Comparison of ENCODE assay signal across 25 cellular contexts in the genomic region with DNA sequence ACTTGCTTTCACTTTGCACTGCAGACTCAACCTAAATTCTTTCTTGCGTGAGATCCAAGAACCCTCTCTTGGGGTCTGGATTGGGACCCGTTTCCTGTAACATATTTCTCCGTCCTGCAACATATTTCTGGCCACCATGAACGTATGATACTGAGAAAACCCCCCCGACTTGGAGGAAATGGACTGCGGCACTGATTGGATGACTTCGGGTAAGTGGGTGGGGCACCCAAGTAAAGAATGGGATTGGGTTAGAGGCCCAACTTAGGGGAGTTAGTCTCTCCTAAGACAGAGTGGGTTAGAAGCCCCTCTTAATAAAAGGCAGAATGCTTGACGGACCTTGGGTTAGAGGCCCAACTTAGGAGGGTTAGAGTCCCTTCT.
DNase-seq lines count a peak whose midpoint lies in the region; ATAC-seq, FAIRE-seq and TF ChIP-seq lines count a peak whose summit lies in the region.
"Had no signal": no experiment of that assay in that cellular context is flagged by ENCODE, and none has a peak within 500 bp of the region (broad histone marks: within the 10 kb centered on the region; RNA-seq: fewer than 3 reads in every experiment).

No MANE protein-coding gene starts in this region.

- intact Hi-C loops in K562 (cut with micrococcal nuclease) (no loop called here), gastrocnemius medialis (cut with DNase I; ENCODE audit: low total_unique reads) (no loop called here)

- TF ChIP-seq RAD21 in K562 (CRISPR knock-in tag; conservative IDR thresholded peaks at IDR 0.05 in 1 of 2, IDR thresholded peaks at IDR 0.05 in 1 of 2) = no peak

- BruUV-seq in K562 (replicated peaks; lab: Mats Ljungman, UMichigan) = no TSS peak

- peak overlapping the region; percentile 57 for H3K27ac ChIP-seq in CD8-positive, alpha-beta memory T cell (ENCODE audit: low read depth, low read length)
- H3K27ac ChIP-seq in K562 (ENCODE audit: extremely low read depth, low read depth, low read length) (peak overlapping the region; percentile 80), gastrocnemius medialis (peak overlapping the region; percentile 18 to 75 (median 56))
- H3K27ac ChIP-seq: 22Rv1, BLaER1, C4-2B had no signal

- WGBS in K562 (ENCODE audit: insufficient coverage, low coverage, missing lambda C conversion rate) = 4% methylated on average over 8 of the region's 8 CpGs

- H3K9ac ChIP-seq in K562 (ENCODE audit: insufficient read depth in 1 of 2, low read depth in 2 of 2, low read length in 2 of 2) = peak overlapping the region in 1 of 2 experiments; percentile 50; a peak in 3 of 4 replicates
- H3K9ac ChIP-seq: BLaER1 had no signal

- TF ChIP-seq POLR2A in K562 (conservative IDR thresholded peaks at IDR 0.05) = peak; percentile 48; the same call in 1 of the 2 replicates
- no peak for TF ChIP-seq POLR2A in gastrocnemius medialis (IDR thresholded peaks at IDR 0.05)

- TF ChIP-seq CTCF in K562 (IDR thresholded peaks at IDR 0.05 in 2 of 3, conservative IDR thresholded peaks at IDR 0.05 in 1 of 3; ENCODE audit: insufficient read depth in 2 of 3, low read depth in 1 of 3, low read length in 3 of 3) = no peak
- TF ChIP-seq CTCF in osteocyte (IDR thresholded peaks at IDR 0.05) = no peak
- TF ChIP-seq CTCF in gastrocnemius medialis (IDR thresholded peaks at IDR 0.05 in 4 of 5, conservative IDR thresholded peaks at IDR 0.05 in 1 of 5) = no peak

- peaks cover 0 to 4% (median 0%) of the 10 kb centered on the region in 5 donors for H3K9me3 Mint-ChIP-seq in CD8-positive, alpha-beta memory T cell
- peaks cover 21% of the 10 kb centered on the region for H3K9me3 Mint-ChIP-seq in osteocyte (ENCODE audit: unreplicated experiment)

- in situ Hi-C loops in K562 (cut with MboI) = no loop called here
- in situ Hi-C loops in gastrocnemius medialis (cut with MboI; ENCODE audit: low sequenced_read_pairs in 4 of 4) = no loop called here

- no peak overlapping the region for H2AFZ ChIP-seq in K562 (ENCODE audit: low read depth, low read length)

- H3K4me2 ChIP-seq in K562 (ENCODE audit: insufficient read depth, low read length) = peak overlapping the region; percentile 68
- H3K4me2 ChIP-seq: BLaER1 had no signal

- no peak overlapping the region for H3K27ac Mint-ChIP-seq in CD8-positive, alpha-beta memory T cell
- H3K27ac Mint-ChIP-seq in osteocyte (ENCODE audit: unreplicated experiment) = no peak overlapping the region
- H3K27ac Mint-ChIP-seq: B cell; CD4-positive, CD25-positive, alpha-beta regulatory T cell; HFFc6 had no signal

- H3K9me3 ChIP-seq in CD8-positive, alpha-beta memory T cell (ENCODE audit: low read length) = no peaks in the 10 kb centered on the region
- H3K9me3 ChIP-seq in K562 (replicated peaks; ENCODE audit: control insufficient read depth, insufficient read depth, low read depth, low read length) = no peaks in the 10 kb centered on the region
- no peaks in the 10 kb centered on the region for H3K9me3 ChIP-seq in gastrocnemius medialis
- H3K9me3 ChIP-seq: HAP-1 had no signal

- H3K4me1 ChIP-seq in CD8-positive, alpha-beta memory T cell (ENCODE audit: insufficient read depth, low read length) = no peaks in the 10 kb centered on the region
- H3K4me1 ChIP-seq in K562 (replicated peaks in 1 of 2; ENCODE audit: control insufficient read depth in 2 of 2, insufficient read depth in 2 of 2, low read length in 2 of 2) (peaks cover 14 to 45% of the 10 kb centered on the region in 2 experiments), gastrocnemius medialis (peaks cover 7 to 54% of the 10 kb centered on the region in 2 donors)
- H3K4me1 ChIP-seq: HAP-1 had no signal

- no peak overlapping the region for H3K4me3 Mint-ChIP-seq in CD8-positive, alpha-beta memory T cell
- no peak overlapping the region for H3K4me3 Mint-ChIP-seq in osteocyte (ENCODE audit: unreplicated experiment)
- H3K4me3 Mint-ChIP-seq: B cell; CD4-positive, CD25-positive, alpha-beta regulatory T cell; HFFc6 had no signal

- H4K20me1 ChIP-seq in K562 (replicated peaks; ENCODE audit: control insufficient read depth, insufficient read depth, low read length) = peaks cover 50% of the 10 kb centered on the region
- H4K20me1 ChIP-seq: BLaER1 had no signal

- DNase-seq in CD8-positive, alpha-beta memory T cell = no peak
- DNase-seq in K562 (ENCODE audit: extremely low read depth in 1 of 4, low spot score in 3 of 4) (peak; percentile 66 to 68 (median 66)), osteocyte (ENCODE audit: extremely low spot score, unreplicated experiment) (peak; percentile 54), gastrocnemius medialis (no peak), foreskin melanocyte (no peak), mesenteric fat pad (ENCODE audit: low spot score) (no peak), NK-92 (lab: John Stamatoyannopoulos, UW; ENCODE audit: unreplicated experiment) (no peak)
- DNase-seq: Calu3; CD4-positive, CD25-positive, alpha-beta regulatory T cell; COR-L47; DMS53; DMS79 treated with DMSO at 0.1 percent for 48 hours; GF-D8; GOT3; HFFc6 had no signal

- H3K4me3 ChIP-seq in CD8-positive, alpha-beta memory T cell (ENCODE audit: low read length) = no peak overlapping the region
- peak overlapping the region; percentile 16; the same call in 1 of the 2 replicates for H3K4me3 ChIP-seq in K562
- no peak overlapping the region for H3K4me3 ChIP-seq in gastrocnemius medialis
- H3K4me3 ChIP-seq: BLaER1, HAP-1 had no signal

- H3K36me3 Mint-ChIP-seq in CD8-positive, alpha-beta memory T cell = no peaks in the 10 kb centered on the region
- no peaks in the 10 kb centered on the region for H3K36me3 Mint-ChIP-seq in osteocyte (ENCODE audit: unreplicated experiment)
- H3K36me3 Mint-ChIP-seq: CD4-positive, CD25-positive, alpha-beta regulatory T cell had no signal

- peak; percentile 59 for ATAC-seq in K562
- no peak for ATAC-seq in gastrocnemius medialis
- no peak for ATAC-seq in HG02885 (IDR thresholded peaks at IDR 0.05; ENCODE audit: poor library complexity, unreplicated experiment)

- no peaks in the 10 kb centered on the region for H3K27me3 ChIP-seq in CD8-positive, alpha-beta memory T cell (ENCODE audit: insufficient read depth, low read length, poor library complexity, severe bottlenecking)
- H3K27me3 ChIP-seq in K562 (ENCODE audit: control insufficient read depth in 2 of 2, insufficient read depth in 2 of 2, low read length in 2 of 2) (no peaks in the 10 kb centered on the region), gastrocnemius medialis (no peaks in the 10 kb centered on the region)
- H3K27me3 ChIP-seq: BLaER1 had no signal

- no peaks in the 10 kb centered on the region for H3K9me1 ChIP-seq in K562 (ENCODE audit: control insufficient read depth, insufficient read depth, low read length)

- H3K4me1 Mint-ChIP-seq in CD8-positive, alpha-beta memory T cell = no peaks in the 10 kb centered on the region
- H3K4me1 Mint-ChIP-seq in osteocyte (ENCODE audit: unreplicated experiment) = no peaks in the 10 kb centered on the region
- H3K4me1 Mint-ChIP-seq: B cell; CD4-positive, CD25-positive, alpha-beta regulatory T cell had no signal

- peaks cover 0 to 1% of the 10 kb centered on the region in 2 donors for H3K27me3 Mint-ChIP-seq in CD8-positive, alpha-beta memory T cell
- no peaks in the 10 kb centered on the region for H3K27me3 Mint-ChIP-seq in osteocyte (ENCODE audit: unreplicated experiment)
- H3K27me3 Mint-ChIP-seq: B cell; CD4-positive, CD25-positive, alpha-beta regulatory T cell had no signal

- TF ChIP-seq EP300 in K562 (IDR thresholded peaks at IDR 0.05; ENCODE audit: low read length) = no peak

- CTCF ChIA-PET in CD8-positive, alpha-beta memory T cell (lab: Charles Lee) = interaction anchor here (0.6 to 0.9 kb wide), 2 partner anchors 19 to 101 kb away, joined by 3 read pairs; no protein-coding TSS in a partner anchor
- CTCF ChIA-PET in K562 (lab: Yijun Ruan, JAX; ENCODE audit: low intra/inter-chr PET ratio) = no interaction called here

- peaks cover 99% of the 10 kb centered on the region for H3K79me2 ChIP-seq in K562 (ENCODE audit: control insufficient read depth, insufficient read depth, low read length)

- no peaks in the 10 kb centered on the region for H3K36me3 ChIP-seq in CD8-positive, alpha-beta memory T cell (ENCODE audit: insufficient read depth, low read length)
- H3K36me3 ChIP-seq in K562 (ENCODE audit: control insufficient read depth, insufficient read depth, low read length) (peaks cover 37% of the 10 kb centered on the region; the same call in 2 of the 3 replicates), gastrocnemius medialis (no peaks in the 10 kb centered on the region)
- H3K36me3 ChIP-seq: BLaER1, HAP-1 had no signal

- FAIRE-seq in K562 (lab: Jason Lieb, UNC) = no peak
- FAIRE-seq: A204.1, GM12891, GM18507, H54 had no signal

- POLR2A ChIA-PET in CD8-positive, alpha-beta memory T cell (lab: Charles Lee) = no interaction called here
- POLR2A ChIA-PET in K562 (lab: Yijun Ruan, JAX) = interaction anchor here (0.9 to 2.2 kb wide), 6 partner anchors 14 to 100 kb away, joined by 3 to 13 read pairs (median 4); no protein-coding TSS in a partner anchor

TF ChIP-seq in K562, 482 proteins besides CTCF, POLR2A, EP300 and RAD21 (continues in another document):
- TF ChIP-seq ESRRB (CRISPR knock-in tag; IDR thresholded peaks at IDR 0.05; ENCODE audit: borderline replicate concordance) (no peak), THRAP3 (IDR thresholded peaks at IDR 0.05; ENCODE audit: borderline replicate concordance) (no peak), EZH2 (IDR thresholded peaks at IDR 0.05; ENCODE audit: borderline replicate concordance, low read depth, low read length) (no peak), HNRNPLL (IDR thresholded peaks at IDR 0.05; ENCODE audit: low read depth, low read length, poor library complexity, severe bottlenecking) (no peak), GATAD2B (IDR thresholded peaks at IDR 0.05; ENCODE audit: borderline replicate concordance) (no peak), ZKSCAN8 (CRISPR knock-in tag; IDR thresholded peaks at IDR 0.05) (peak; percentile 18; the same call in 1 of the 2 replicates)
- TF ChIP-seq, protein P1, sequence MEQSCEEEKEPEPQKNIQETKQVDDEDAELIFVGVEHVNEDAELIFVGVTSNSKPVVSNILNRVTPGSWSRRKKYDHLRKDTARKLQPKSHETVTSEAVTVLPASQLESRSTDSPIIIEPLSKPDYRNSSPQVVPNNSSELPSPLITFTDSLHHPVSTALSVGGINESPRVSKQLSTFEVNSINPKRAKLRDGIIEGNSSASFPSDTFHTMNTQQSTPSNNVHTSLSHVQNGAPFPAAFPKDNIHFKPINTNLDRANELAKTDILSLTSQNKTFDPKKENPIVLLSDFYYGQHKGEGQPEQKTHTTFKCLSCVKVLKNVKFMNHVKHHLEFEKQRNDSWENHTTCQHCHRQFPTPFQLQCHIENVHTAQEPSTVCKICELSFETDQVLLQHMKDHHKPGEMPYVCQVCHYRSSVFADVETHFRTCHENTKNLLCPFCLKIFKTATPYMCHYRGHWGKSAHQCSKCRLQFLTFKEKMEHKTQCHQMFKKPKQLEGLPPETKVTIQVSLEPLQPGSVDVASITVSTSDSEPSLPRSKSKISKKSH (CRISPR knock-in tag; IDR thresholded peaks at IDR 0.05) = no peak

Comparison
In these comparisons a context has a peak if more than half of its experiments do, and no peak if none do; other contexts are left out.
1. DNase-seq: peak in K562 (4 of 4) and osteocyte (single experiment); none in CD8-positive, alpha-beta memory T cell (0 of 5), gastrocnemius medialis (0 of 2), foreskin melanocyte (single experiment), mesenteric fat pad (single experiment) and NK-92 (single experiment).
2. Peak in every context shown above with its lines, with median percentiles within 50 percentile points of each other: H3K27ac ChIP-seq.